ENCODE assay signal across 1 cellular context in the genomic region with DNA sequence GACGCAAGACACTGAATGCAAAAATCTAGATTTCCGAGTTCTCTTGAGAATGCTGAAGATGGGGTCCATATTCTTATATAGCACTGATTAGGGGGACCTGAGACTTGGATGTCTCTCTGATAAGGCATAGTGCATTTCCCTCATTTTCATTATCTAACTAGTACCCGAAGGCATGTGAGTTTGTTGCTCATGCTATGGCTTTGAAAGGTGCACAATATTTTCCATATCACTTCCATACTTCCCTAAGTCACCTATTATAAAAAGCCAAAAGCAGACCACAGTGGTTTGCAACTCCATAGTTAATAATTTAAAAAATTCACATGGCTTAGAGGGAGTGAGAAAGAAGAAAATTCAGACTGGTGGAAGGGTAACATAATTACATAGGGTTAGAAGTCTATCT.
TF ChIP-seq lines count a peak whose summit lies in the region.

No MANE protein-coding gene starts in this region.

TF ChIP-seq in HCT116, 20 proteins besides CTCF, POLR2A, EP300 and RAD21 (continued from another document):
- no peak for TF ChIP-seq ZNF274 (IDR thresholded peaks at IDR 0.05; ENCODE audit: low read depth, low read length)
- TF ChIP-seq, protein P1, sequence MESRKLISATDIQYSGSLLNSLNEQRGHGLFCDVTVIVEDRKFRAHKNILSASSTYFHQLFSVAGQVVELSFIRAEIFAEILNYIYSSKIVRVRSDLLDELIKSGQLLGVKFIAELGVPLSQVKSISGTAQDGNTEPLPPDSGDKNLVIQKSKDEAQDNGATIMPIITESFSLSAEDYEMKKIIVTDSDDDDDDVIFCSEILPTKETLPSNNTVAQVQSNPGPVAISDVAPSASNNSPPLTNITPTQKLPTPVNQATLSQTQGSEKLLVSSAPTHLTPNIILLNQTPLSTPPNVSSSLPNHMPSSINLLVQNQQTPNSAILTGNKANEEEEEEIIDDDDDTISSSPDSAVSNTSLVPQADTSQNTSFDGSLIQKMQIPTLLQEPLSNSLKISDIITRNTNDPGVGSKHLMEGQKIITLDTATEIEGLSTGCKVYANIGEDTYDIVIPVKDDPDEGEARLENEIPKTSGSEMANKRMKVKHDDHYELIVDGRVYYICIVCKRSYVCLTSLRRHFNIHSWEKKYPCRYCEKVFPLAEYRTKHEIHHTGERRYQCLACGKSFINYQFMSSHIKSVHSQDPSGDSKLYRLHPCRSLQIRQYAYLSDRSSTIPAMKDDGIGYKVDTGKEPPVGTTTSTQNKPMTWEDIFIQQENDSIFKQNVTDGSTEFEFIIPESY (IDR thresholded peaks at IDR 0.05; ENCODE audit: extremely low read depth, insufficient replicate concordance, low read length), result no peak
- TF ChIP-seq SIN3A (IDR thresholded peaks at IDR 0.05; ENCODE audit: low read depth), result no peak
- TF ChIP-seq CBX3 (IDR thresholded peaks at IDR 0.05; ENCODE audit: low read depth), result no peak
- TF ChIP-seq JUND (IDR thresholded peaks at IDR 0.05), result no peak
- TF ChIP-seq SRF (IDR thresholded peaks at IDR 0.05; ENCODE audit: low read depth), result no peak
- TF ChIP-seq EGR1 (IDR thresholded peaks at IDR 0.05; ENCODE audit: low read depth), result no peak
